Comparison of ENCODE assay signal across 7 cellular contexts in the genomic region with DNA sequence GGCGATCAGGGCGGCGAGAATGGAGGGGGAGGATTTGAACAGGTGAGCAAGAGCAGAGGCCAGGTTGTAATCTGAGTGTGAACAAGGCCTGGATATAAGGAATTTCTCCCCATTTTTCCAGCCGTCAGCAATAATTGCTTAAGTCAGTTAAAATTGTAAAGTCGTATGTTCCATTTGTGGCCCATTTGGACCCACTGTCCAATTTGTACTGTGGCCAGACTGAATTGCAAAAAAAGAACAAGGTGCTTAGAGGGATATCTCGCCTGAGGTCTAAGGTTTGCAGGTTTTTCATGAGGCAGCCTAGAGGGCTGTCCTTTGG. TPM values are rescaled to one million over a fixed set of nuclear protein-coding genes. Genes with fewer than 3 reads are reported as not detected.
DNase-seq lines count a peak whose midpoint lies in the region; ATAC-seq and TF ChIP-seq lines count a peak whose summit lies in the region.

No MANE protein-coding gene starts in this region.

- peaks cover 10 to 11% of the 10 kb centered on the region in 2 donors for H3K4me1 Mint-ChIP-seq in effector memory CD8-positive, alpha-beta T cell (ENCODE audit: low read depth in 2 of 2)

- H3K4me1 ChIP-seq in HCT116 (ENCODE audit: control insufficient read depth in 1 of 2, insufficient read depth in 2 of 2, low read length in 2 of 2) (peaks cover 7 to 13% of the 10 kb centered on the region in 2 experiments; a peak in 3 of 4 replicates), PC-9 (replicated peaks; ENCODE audit: insufficient read depth) (peaks cover 8% of the 10 kb centered on the region), rectal smooth muscle tissue (ENCODE audit: control insufficient read depth, insufficient read depth, low read length) (peaks cover 2% of the 10 kb centered on the region)

- H3K9me3 ChIP-seq in HCT116 (ENCODE audit: control insufficient read depth in 1 of 2, insufficient read depth in 1 of 2, low read depth in 1 of 2, low read length in 2 of 2) (no peaks in the 10 kb centered on the region), PC-9 (ENCODE audit: insufficient read depth, low read depth) (no peaks in the 10 kb centered on the region)

- no peaks in the 10 kb centered on the region for H3K27me3 Mint-ChIP-seq in effector memory CD8-positive, alpha-beta T cell

- H3K4me3 ChIP-seq in HCT116 (replicated peaks in 1 of 2; ENCODE audit: low read depth in 1 of 2, low read length in 2 of 2) (no peak overlapping the region), PC-9 (no peak overlapping the region), rectal smooth muscle tissue (ENCODE audit: low read length) (peak overlapping the region; percentile 16)

- DNase-seq in HCT116 (ENCODE audit: low read depth, low spot score) (no peak), PC-9 (no peak), germinal center (ENCODE audit: low spot score) (no peak), NCI-H1436 (lab: John Stamatoyannopoulos, UW) (no peak)
- no peak for DNase-seq in effector memory CD8-positive, alpha-beta T cell
- no peak for DNase-seq in stimulated activated CD4-positive, alpha-beta T cell treated with anti-CD3 and anti-CD28 coated beads, Interleukin-15, amount 100 ng/mL, for 24 hours

- no peaks in the 10 kb centered on the region for H3K27me3 ChIP-seq in HCT116 (ENCODE audit: insufficient read depth, low read length)
- no peaks in the 10 kb centered on the region for H3K27me3 ChIP-seq in PC-9 (ENCODE audit: insufficient read depth, low read depth)
- no peaks in the 10 kb centered on the region for H3K27me3 ChIP-seq in rectal smooth muscle tissue (ENCODE audit: control insufficient read depth, insufficient read depth, low read length)

- intact Hi-C loops in HCT116 (cut with micrococcal nuclease) (no loop called here), PC-9 (cut with micrococcal nuclease; ENCODE audit: unreplicated experiment) (no loop called here)

- peak; percentile 23; the same call in 1 of the 2 replicates for ATAC-seq in HCT116
- ATAC-seq in effector memory CD8-positive, alpha-beta T cell (replicated peaks) = no peak

- H2AFZ ChIP-seq in HCT116 (ENCODE audit: low read depth, low read length, poor library complexity, severe bottlenecking) = no peak overlapping the region
- no peak overlapping the region; the same call in 1 of the 2 replicates for H2AFZ ChIP-seq in PC-9

- no peak for TF ChIP-seq POLR2A in HCT116 (IDR thresholded peaks at IDR 0.05; ENCODE audit: borderline replicate concordance, extremely low read depth, insufficient read depth, insufficient read length)

- RAD21 ChIA-PET in HCT116 (lab: Charles Lee; ENCODE audit: low non-redundant PET in 1 of 2, low total read pairs in 2 of 2, uncharacterized antibody in 2 of 2, unreplicated experiment in 2 of 2) = no interaction called here

- H3K36me3 Mint-ChIP-seq in effector memory CD8-positive, alpha-beta T cell (ENCODE audit: insufficient read depth) = peaks cover 3% of the 10 kb centered on the region

- no peaks in the 10 kb centered on the region for H3F3A ChIP-seq in PC-9 (ENCODE audit: insufficient read depth, low read depth)

- H4K20me1 ChIP-seq in HCT116 (ENCODE audit: insufficient read depth) (no peaks in the 10 kb centered on the region), PC-9 (ENCODE audit: insufficient read depth) (no peaks in the 10 kb centered on the region)

- H3K9ac ChIP-seq in HCT116 (ENCODE audit: low read length) = peak overlapping the region; percentile 67
- no peak overlapping the region for H3K9ac ChIP-seq in rectal smooth muscle tissue (ENCODE audit: low read length)

- no peak for TF ChIP-seq CTCF in HCT116 (IDR thresholded peaks at IDR 0.05 in 2 of 3, conservative IDR thresholded peaks at IDR 0.05 in 1 of 3; ENCODE audit: borderline replicate concordance in 1 of 3, insufficient read depth in 1 of 3, low read depth in 2 of 3, low read length in 2 of 3)
- TF ChIP-seq CTCF in PC-9 (conservative IDR thresholded peaks at IDR 0.05) = no peak

- H3K9me2 ChIP-seq in HCT116 (ENCODE audit: insufficient read depth) (no peaks in the 10 kb centered on the region), PC-9 (ENCODE audit: insufficient read depth) (no peaks in the 10 kb centered on the region)

- H3K4me3 Mint-ChIP-seq in effector memory CD8-positive, alpha-beta T cell = no peak overlapping the region

- H3K79me2 ChIP-seq in HCT116 (ENCODE audit: insufficient read depth, low read length) (no peaks in the 10 kb centered on the region), PC-9 (ENCODE audit: low read depth) (no peaks in the 10 kb centered on the region)

- H3K4me2 ChIP-seq in HCT116 (ENCODE audit: low read length) = peak overlapping the region; percentile 67
- peak overlapping the region; percentile 47 for H3K4me2 ChIP-seq in PC-9

- H3K27ac ChIP-seq in HCT116 (ENCODE audit: low read depth, low read length) (peak overlapping the region; percentile 67), PC-9 (no peak overlapping the region), rectal smooth muscle tissue (ENCODE audit: low read depth, low read length) (no peak overlapping the region)

- no peaks in the 10 kb centered on the region for H3K9me3 Mint-ChIP-seq in effector memory CD8-positive, alpha-beta T cell

- H3K36me3 ChIP-seq in HCT116 (ENCODE audit: control insufficient read depth in 1 of 2, insufficient read depth in 2 of 2, low read length in 2 of 2) = no peaks in the 10 kb centered on the region
- H3K36me3 ChIP-seq in PC-9 (ENCODE audit: low read depth) = no peaks in the 10 kb centered on the region
- H3K36me3 ChIP-seq in rectal smooth muscle tissue (ENCODE audit: control insufficient read depth, insufficient read depth, low read length) = peaks cover 3% of the 10 kb centered on the region

- peak overlapping the region; percentile 23 to 64 for H3K27ac Mint-ChIP-seq in effector memory CD8-positive, alpha-beta T cell

- TF ChIP-seq RAD21 in HCT116 (IDR thresholded peaks at IDR 0.05; ENCODE audit: low read depth) = no peak

- CTCF ChIA-PET in HCT116 (lab: Charles Lee) = no interaction called here
- CTCF ChIA-PET in PC-9 (lab: Charles Lee) = no interaction called here

- BruUV-seq in HCT116 (replicated peaks; lab: Mats Ljungman, UMichigan) (TSS peak; percentile 83), PC-9 (replicated peaks; lab: Mats Ljungman, UMichigan) (no TSS peak)

- POLR2A ChIA-PET in HCT116 (lab: Charles Lee) (no interaction called here), PC-9 (lab: Charles Lee; ENCODE audit: unreplicated experiment) (no interaction called here)

TF ChIP-seq in HCT116, 20 proteins besides CTCF, POLR2A, EP300 and RAD21 (continues in another document):
- TF ChIP-seq ZBTB33 (IDR thresholded peaks at IDR 0.05; ENCODE audit: extremely low read depth, insufficient replicate concordance, low read length) = no peak
- no peak for TF ChIP-seq ZFX (IDR thresholded peaks at IDR 0.05)
- no peak for TF ChIP-seq TCF7L2 (IDR thresholded peaks at IDR 0.05; ENCODE audit: borderline replicate concordance, extremely low read depth, insufficient read depth, insufficient read length)
- TF ChIP-seq CEBPB (IDR thresholded peaks at IDR 0.05; ENCODE audit: low read depth) = no peak
- TF ChIP-seq FOSL1 (IDR thresholded peaks at IDR 0.05; ENCODE audit: low read depth) = no peak
- no peak for TF ChIP-seq SIN3A (IDR thresholded peaks at IDR 0.05; ENCODE audit: low read depth)
- TF ChIP-seq CBX3 (IDR thresholded peaks at IDR 0.05; ENCODE audit: low read depth) = no peak
- TF ChIP-seq POLR2AphosphoS5 (IDR thresholded peaks at IDR 0.05; ENCODE audit: low read depth, low read length) = no peak

RNA-seq across cellular contexts. Expression of gene ERVH48-1, which starts 1.0 kb away (rescaled TPM):
- total RNA-seq in HCT116 (2021; ENCODE audit: unreplicated experiment) (not detected), PC-9 (2021) (not detected in 2 replicates)
- polyA plus RNA-seq in HCT116 (2012) = 0.10 TPM in 1 of 2 replicates, not detected in the other

RNA-seq across cellular contexts. Expression of gene NDUFV3, which starts 31.3 kb away (rescaled TPM):
- 35.2 TPM for total RNA-seq in HCT116 (2021; ENCODE audit: unreplicated experiment)
- 19.9 and 23.6 TPM in 2 replicates for polyA plus RNA-seq in HCT116 (2012)
- total RNA-seq in PC-9 (2021) = 19.4 and 20.7 TPM in 2 replicates

RNA-seq across cellular contexts. Expression of gene WDR4, which starts 45.1 kb away (rescaled TPM):
- total RNA-seq in HCT116 (2021; ENCODE audit: unreplicated experiment) (34.8 TPM), PC-9 (2021) (17.6 and 18.7 TPM in 2 replicates)
- 16.8 and 19.8 TPM in 2 replicates for polyA plus RNA-seq in HCT116 (2012)

RNA-seq across cellular contexts. Expression of gene PKNOX1, which starts 50.0 kb away (rescaled TPM):
- total RNA-seq in HCT116 (2021; ENCODE audit: unreplicated experiment) (12.7 TPM), PC-9 (2021) (8.9 and 17.1 TPM in 2 replicates)
- polyA plus RNA-seq in HCT116 (2012) = 13.5 and 14.2 TPM in 2 replicates
